Comparison of ENCODE assay signal across 8 cellular contexts in genomic region chr13:52070929-52071523, GRCh38. TPM values are rescaled to one million over a fixed set of nuclear protein-coding genes. Genes with fewer than 3 reads are reported as not detected.
DNase-seq lines count a peak whose midpoint lies in the region; ATAC-seq and TF ChIP-seq lines count a peak whose summit lies in the region.

No MANE protein-coding gene starts in this region.

- H3K27me3 ChIP-seq in hepatocyte, result no peaks in the 10 kb centered on the region

- WGBS in hepatocyte (ENCODE audit: low lambda C conversion rate, missing lambda C conversion rate), result 80% methylated on average over 1 of the region's 1 CpG

- TF ChIP-seq CTCF in GM12872 (IDR thresholded peaks at IDR 0.05; ENCODE audit: insufficient read depth, low read depth, low read length), result 0 out of 3 replicates have a peak, but pooled peaks have one; percentile 15
- peak; percentile 24 for TF ChIP-seq CTCF in fibroblast of mammary gland (conservative IDR thresholded peaks at IDR 0.05; ENCODE audit: control insufficient read depth, insufficient read depth, low read depth, low read length)
- no peak for TF ChIP-seq CTCF in hepatocyte (IDR thresholded peaks at IDR 0.05; ENCODE audit: poor library complexity)

- H2AFZ ChIP-seq in hepatocyte, result no peak overlapping the region

- no peak overlapping the region for H3K4me3 ChIP-seq in fibroblast of mammary gland (ENCODE audit: control insufficient read depth, low read depth, low read length)
- no peak overlapping the region for H3K4me3 ChIP-seq in hepatocyte

- no peaks in the 10 kb centered on the region for H3K4me1 ChIP-seq in hepatocyte (ENCODE audit: insufficient read depth)

- H4K20me1 ChIP-seq in hepatocyte (ENCODE audit: insufficient read depth, poor library complexity, severe bottlenecking), result no peaks in the 10 kb centered on the region

- H3K79me2 ChIP-seq in hepatocyte, result no peaks in the 10 kb centered on the region

- DNase-seq in AG08396 (ENCODE audit: low spot score) (peak; percentile 42), SK-N-DZ (ENCODE audit: low spot score) (peak; percentile 43), fibroblast of mammary gland (ENCODE audit: low read depth) (peak; percentile 45), globus pallidus (ENCODE audit: low spot score) (no peak), hepatocyte (ENCODE audit: low spot score) (no peak), putamen (ENCODE audit: low spot score) (no peak)

- no peaks in the 10 kb centered on the region for H3K9me2 ChIP-seq in hepatocyte (replicated peaks; ENCODE audit: insufficient read depth)

- H3K4me2 ChIP-seq in hepatocyte, result no peak overlapping the region

- peaks cover 13% of the 10 kb centered on the region for H3K9me3 ChIP-seq in hepatocyte (ENCODE audit: low read depth)

- no peak for ATAC-seq in GM18498 (IDR thresholded peaks at IDR 0.05; ENCODE audit: unreplicated experiment)

- H3K27ac ChIP-seq in hepatocyte, result no peak overlapping the region

- H3K36me3 ChIP-seq in hepatocyte (replicated peaks; ENCODE audit: insufficient read depth, low read depth), result no peaks in the 10 kb centered on the region

RNA-seq across cellular contexts. Expression of gene UTP14C, which starts 46.5 kb away (rescaled TPM):
- 17.2 and 18.4 TPM in 2 replicates for polyA plus RNA-seq in SK-N-DZ (2014; cell fraction: cytosol; rRNA removed)
- polyA plus RNA-seq in SK-N-DZ (2014; cell fraction: nucleus; rRNA removed), result 6.2 and 8.3 TPM in 2 replicates
- total RNA-seq in hepatocyte, result 24.7 and 30.1 TPM in 2 replicates
- 9.9 and 10.0 TPM in 2 replicates for polyA plus RNA-seq in hepatocyte

RNA-seq across cellular contexts. Expression of gene NEK5, which starts 57.8 kb away (rescaled TPM):
- polyA plus RNA-seq in SK-N-DZ (2014; cell fraction: cytosol; rRNA removed), result not detected in 2 replicates
- polyA plus RNA-seq in SK-N-DZ (2014; cell fraction: nucleus; rRNA removed), result not detected in 2 replicates
- total RNA-seq in hepatocyte, result 1.1 and 1.3 TPM in 2 replicates
- polyA plus RNA-seq in hepatocyte, result 1.2 and 1.3 TPM in 2 replicates

RNA-seq across cellular contexts. Expression of gene ALG11, which starts 58.8 kb away (rescaled TPM):
- 8.3 and 14.6 TPM in 2 replicates for polyA plus RNA-seq in SK-N-DZ (2014; cell fraction: cytosol; rRNA removed)
- 6.6 and 6.8 TPM in 2 replicates for polyA plus RNA-seq in SK-N-DZ (2014; cell fraction: nucleus; rRNA removed)
- total RNA-seq in hepatocyte, result 50.0 and 54.1 TPM in 2 replicates
- polyA plus RNA-seq in hepatocyte, result 26.0 and 33.9 TPM in 2 replicates

RNA-seq across cellular contexts. Expression of gene ATP7B, which starts 59.8 kb away (rescaled TPM):
- polyA plus RNA-seq in SK-N-DZ (2014; cell fraction: cytosol; rRNA removed), result 5.3 and 5.4 TPM in 2 replicates
- polyA plus RNA-seq in SK-N-DZ (2014; cell fraction: nucleus; rRNA removed), result 10.1 and 12.9 TPM in 2 replicates
- total RNA-seq in hepatocyte, result 51.2 and 70.0 TPM in 2 replicates
- 47.3 and 56.8 TPM in 2 replicates for polyA plus RNA-seq in hepatocyte

Comparison
In these comparisons a context has a peak if more than half of its experiments do, and no peak if none do; other contexts are left out.
1. DNase-seq: peak in AG08396 (single experiment), SK-N-DZ (single experiment) and fibroblast of mammary gland (single experiment); none in globus pallidus (single experiment), hepatocyte (single experiment) and putamen (single experiment).